Comparison of ENCODE assay signal across 15 cellular contexts in the genomic region with DNA sequence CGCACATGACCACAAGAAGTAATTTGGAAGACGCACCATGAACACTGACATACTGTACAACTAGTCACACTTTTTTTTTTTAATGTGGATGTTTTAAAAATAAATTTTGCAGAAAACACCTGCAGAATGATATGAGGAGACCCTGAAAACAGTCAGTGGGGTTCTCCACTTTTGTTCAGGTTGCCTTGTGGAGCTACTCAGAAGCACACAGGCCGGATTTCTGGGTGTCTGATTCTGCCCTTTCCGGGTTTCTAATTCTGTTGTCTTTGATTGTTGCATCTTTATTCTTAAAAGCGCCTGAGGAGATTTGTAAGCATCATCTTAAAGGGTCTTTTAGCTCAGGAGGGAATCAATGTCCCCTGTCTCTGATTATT.
DNase-seq lines count a peak whose midpoint lies in the region; ATAC-seq and TF ChIP-seq lines count a peak whose summit lies in the region.
"Had no signal": no experiment of that assay in that cellular context is flagged by ENCODE, and none has a peak within 500 bp of the region (broad histone marks: within the 10 kb centered on the region; RNA-seq: fewer than 3 reads in every experiment).

No MANE protein-coding gene starts in this region.

- H3K27ac Mint-ChIP-seq in naive thymus-derived CD4-positive, alpha-beta T cell = peak overlapping the region in 6 of 9 donors; percentile 34 to 88 (median 58)
- H3K27ac Mint-ChIP-seq: activated naive CD4-positive, alpha-beta T cell treated with anti-CD3 and anti-CD28 coated beads, Interleukin-2, amount 50 U/mL, for 72 hours had no signal

- TF ChIP-seq CTCF in left ventricle myocardium inferior (IDR thresholded peaks at IDR 0.05; ENCODE audit: borderline replicate concordance) (no peak), adrenal gland (IDR thresholded peaks at IDR 0.05) (no peak), upper lobe of right lung (IDR thresholded peaks at IDR 0.05) (no peak)

- no peak for ATAC-seq in right cardiac atrium
- ATAC-seq in naive thymus-derived CD4-positive, alpha-beta T cell = no peak
- ATAC-seq in upper lobe of right lung = no peak
- no peak for ATAC-seq in left colon

- peaks cover 14 to 44% (median 24%) of the 10 kb centered on the region in 7 donors for H3K4me1 Mint-ChIP-seq in naive thymus-derived CD4-positive, alpha-beta T cell

- no peak for TF ChIP-seq POLR2A in adrenal gland (IDR thresholded peaks at IDR 0.05)

- intact Hi-C loops in left ventricle myocardium inferior (cut with micrococcal nuclease) (loop anchor here (10.0 kb wide), 1 partner anchor 514 kb away; no protein-coding TSS in a partner anchor), right cardiac atrium (cut with DNase I) (loop anchor here (5.0 to 10.0 kb wide), 4 partner anchors 124 to 561 kb away; no protein-coding TSS in a partner anchor), adrenal gland (cut with DNase I) (no loop called here), upper lobe of right lung (cut with DNase I) (loop anchor here (10.0 kb wide), 1 partner anchor 134 kb away; a partner anchor contains a TSS), left colon (cut with DNase I, micrococcal nuclease) (loop anchor here in 1 of 2 donors (5.0 kb wide), 1 partner anchor 561 kb away; no protein-coding TSS in a partner anchor)
- intact Hi-C loops in naive thymus-derived CD4-positive, alpha-beta T cell (cut with micrococcal nuclease) = loop anchor here (1.0 kb wide), 3 partner anchors 187 to 561 kb away; no protein-coding TSS in a partner anchor

- H3K27ac ChIP-seq in left ventricle myocardium inferior (replicated peaks) (peak overlapping the region; percentile 63), right cardiac atrium (ENCODE audit: low read length) (no peak overlapping the region), adrenal gland (peak overlapping the region in 3 of 5 donors; percentile 2 to 72 (median 68)), upper lobe of right lung (peak overlapping the region; percentile 18)
- H3K27ac ChIP-seq in naive thymus-derived CD4-positive, alpha-beta T cell (ENCODE audit: low read depth, low read length) = no peak overlapping the region
- H3K27ac ChIP-seq: neutrophil, WERI-Rb-1 had no signal

- no peaks in the 10 kb centered on the region for H3K27me3 ChIP-seq in left ventricle myocardium inferior (ENCODE audit: low read depth)
- no peaks in the 10 kb centered on the region for H3K27me3 ChIP-seq in right cardiac atrium (ENCODE audit: control insufficient read depth, insufficient read depth)
- H3K27me3 ChIP-seq in adrenal gland = no peaks in the 10 kb centered on the region
- H3K27me3 ChIP-seq in naive thymus-derived CD4-positive, alpha-beta T cell (ENCODE audit: control insufficient read depth in 2 of 2, insufficient read depth in 2 of 2, low read length in 2 of 2) = no peaks in the 10 kb centered on the region
- no peaks in the 10 kb centered on the region for H3K27me3 ChIP-seq in upper lobe of right lung
- H3K27me3 ChIP-seq: heart right ventricle, neutrophil, testis had no signal

- peaks cover 0 to 1% (median 0%) of the 10 kb centered on the region in 11 donors for H3K9me3 Mint-ChIP-seq in naive thymus-derived CD4-positive, alpha-beta T cell
- H3K9me3 Mint-ChIP-seq: activated naive CD4-positive, alpha-beta T cell treated with anti-CD3 and anti-CD28 coated beads, Interleukin-2, amount 50 U/mL, for 72 hours; CD4-positive, alpha-beta memory T cell; immature natural killer cell had no signal

- CTCF ChIA-PET in naive thymus-derived CD4-positive, alpha-beta T cell (lab: Charles Lee) = interaction anchor here (0.9 to 1.9 kb wide), 5 partner anchors 153 to 562 kb away, joined by 3 to 13 read pairs (median 7); no protein-coding TSS in a partner anchor

- H3K36me3 Mint-ChIP-seq in naive thymus-derived CD4-positive, alpha-beta T cell = peaks cover 0 to 17% (median 7%) of the 10 kb centered on the region in 5 donors
- H3K36me3 Mint-ChIP-seq: activated naive CD4-positive, alpha-beta T cell treated with anti-CD3 and anti-CD28 coated beads, Interleukin-2, amount 50 U/mL, for 72 hours had no signal

- H3K27me3 Mint-ChIP-seq in naive thymus-derived CD4-positive, alpha-beta T cell = no peaks in the 10 kb centered on the region
- H3K27me3 Mint-ChIP-seq: CD4-positive, alpha-beta memory T cell had no signal

- H3K36me3 ChIP-seq in left ventricle myocardium inferior (peaks cover 25% of the 10 kb centered on the region), adrenal gland (replicated peaks in 1 of 2) (peaks cover 0 to 40% of the 10 kb centered on the region in 2 donors), upper lobe of right lung (peaks cover 33% of the 10 kb centered on the region)
- peaks cover 0 to 51% (median 0%) of the 10 kb centered on the region in 3 experiments for H3K36me3 ChIP-seq in naive thymus-derived CD4-positive, alpha-beta T cell (ENCODE audit: control insufficient read depth in 2 of 3, insufficient read depth in 3 of 3, low read length in 3 of 3)

- H3K4me1 ChIP-seq in left ventricle myocardium inferior (peaks cover 70% of the 10 kb centered on the region), right cardiac atrium (ENCODE audit: control insufficient read depth, insufficient read depth, low read length) (no peaks in the 10 kb centered on the region), adrenal gland (replicated peaks in 1 of 2) (peaks cover 20 to 33% of the 10 kb centered on the region in 2 donors), upper lobe of right lung (peaks cover 33% of the 10 kb centered on the region)
- peaks cover 0 to 6% of the 10 kb centered on the region in 2 donors for H3K4me1 ChIP-seq in naive thymus-derived CD4-positive, alpha-beta T cell (ENCODE audit: control insufficient read depth in 2 of 2, insufficient read depth in 2 of 2, low read length in 2 of 2)

- WGBS in right cardiac atrium = 94% methylated on average over 5 of the region's 5 CpGs
- 85 to 92% (median 89%) methylated on average over 5 of the region's 5 CpGs for WGBS in adrenal gland, 4 donors

- POLR2A ChIA-PET in naive thymus-derived CD4-positive, alpha-beta T cell (lab: Charles Lee) = interaction anchor here (0.7 kb wide), 1 partner anchor 515 kb away, joined by 3 read pairs; no protein-coding TSS in a partner anchor

- H3K4me3 Mint-ChIP-seq in naive thymus-derived CD4-positive, alpha-beta T cell = no peak overlapping the region
- H3K4me3 Mint-ChIP-seq: CD4-positive, alpha-beta memory T cell; immature natural killer cell had no signal

- DNase-seq in left ventricle myocardium inferior (no peak), right cardiac atrium (no peak), adrenal gland (no peak), upper lobe of right lung (no peak), left colon (no peak), hepatic stellate cell (ENCODE audit: low spot score) (no peak), cerebellar nuclear complex (lab: John Stamatoyannopoulos, UW) (no peak)
- DNase-seq in naive thymus-derived CD4-positive, alpha-beta T cell = no peak

- no peaks in the 10 kb centered on the region for H3K9me3 ChIP-seq in left ventricle myocardium inferior (replicated peaks)
- H3K9me3 ChIP-seq in right cardiac atrium (ENCODE audit: control insufficient read depth, low read length) = no peaks in the 10 kb centered on the region
- H3K9me3 ChIP-seq in adrenal gland (replicated peaks in 1 of 3) = no peaks in the 10 kb centered on the region
- no peaks in the 10 kb centered on the region for H3K9me3 ChIP-seq in naive thymus-derived CD4-positive, alpha-beta T cell (ENCODE audit: control insufficient read depth in 2 of 3, low read length in 3 of 3)
- H3K9me3 ChIP-seq in upper lobe of right lung = no peaks in the 10 kb centered on the region
- H3K9me3 ChIP-seq: heart right ventricle, neutrophil, testis had no signal

- no peak overlapping the region for H3K4me3 ChIP-seq in left ventricle myocardium inferior
- no peak overlapping the region for H3K4me3 ChIP-seq in right cardiac atrium (ENCODE audit: low read length)
- no peak overlapping the region for H3K4me3 ChIP-seq in adrenal gland
- H3K4me3 ChIP-seq in naive thymus-derived CD4-positive, alpha-beta T cell (ENCODE audit: low read length) = no peak overlapping the region
- H3K4me3 ChIP-seq in upper lobe of right lung = no peak overlapping the region
- H3K4me3 ChIP-seq: heart right ventricle, testis had no signal

Comparison
In these comparisons a context has a peak if more than half of its experiments do, and no peak if none do; other contexts are left out.
1. H3K27ac ChIP-seq: peak in left ventricle myocardium inferior (single experiment), adrenal gland (3 of 5) and upper lobe of right lung (single experiment); none in right cardiac atrium (single experiment) and naive thymus-derived CD4-positive, alpha-beta T cell (single experiment).
2. intact Hi-C loops: an anchor here in left ventricle myocardium inferior (10.0 kb wide), right cardiac atrium (5.0 to 10.0 kb wide), naive thymus-derived CD4-positive, alpha-beta T cell (1.0 kb wide) and upper lobe of right lung (10.0 kb wide); none called in adrenal gland.